19 cellular contexts compared by ENCODE assay signal in the genomic region with DNA sequence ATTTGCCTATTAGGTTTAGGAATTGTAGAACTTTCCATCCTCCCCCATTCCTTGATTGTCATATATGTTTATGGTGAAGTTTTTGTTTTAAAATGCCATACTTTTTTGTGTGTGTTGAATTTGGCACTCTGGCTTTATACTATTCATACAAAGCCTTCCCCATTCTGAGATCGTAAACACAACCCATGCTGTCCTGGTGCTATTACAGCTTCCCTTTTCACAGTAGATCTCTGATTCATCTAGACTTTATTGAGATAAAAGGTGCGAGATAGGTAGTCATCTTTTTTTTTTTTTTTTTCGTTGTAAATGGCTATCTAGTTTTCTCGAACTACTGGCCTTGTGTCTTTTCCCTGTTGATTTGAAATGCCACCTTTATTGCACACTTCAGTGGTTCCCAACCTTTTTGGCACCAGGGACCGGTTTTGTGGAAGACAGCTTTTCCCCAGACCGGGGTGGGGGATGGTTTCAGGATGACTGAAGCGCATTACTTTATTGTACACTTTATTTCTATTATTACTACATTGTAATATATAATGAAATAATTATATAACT.
DNase-seq lines count a peak whose midpoint lies in the region; ATAC-seq and TF ChIP-seq lines count a peak whose summit lies in the region.
"Had no signal": no experiment of that assay in that cellular context is flagged by ENCODE, and none has a peak within 500 bp of the region (broad histone marks: within the 10 kb centered on the region; RNA-seq: fewer than 3 reads in every experiment).

No MANE protein-coding gene starts in this region.

- no peaks in the 10 kb centered on the region for H3K27me3 ChIP-seq in OCI-LY1 (ENCODE audit: insufficient read depth, low read length)
- H3K27me3 ChIP-seq: esophagus muscularis mucosa, neural progenitor cell, spleen had no signal

- H3K9me3 ChIP-seq in OCI-LY1 (ENCODE audit: low read length) = no peaks in the 10 kb centered on the region
- H3K9me3 ChIP-seq: esophagus muscularis mucosa, psoas muscle, spleen, thoracic aorta had no signal

- no peaks in the 10 kb centered on the region for H3K9me2 ChIP-seq in OCI-LY1 (ENCODE audit: low read depth, low read length)

- peaks cover 34% of the 10 kb centered on the region for H3K4me1 Mint-ChIP-seq in activated CD4-positive, alpha-beta T cell treated with anti-CD3 and anti-CD28 coated beads for 36 hours
- H3K4me1 Mint-ChIP-seq in naive B cell = peaks cover 49 to 66% (median 65%) of the 10 kb centered on the region in 3 donors

- intact Hi-C loops in activated CD4-positive, alpha-beta T cell treated with anti-CD3 and anti-CD28 coated beads for 36 hours (cut with DNase I, micrococcal nuclease) = no loop called here

- H3K27me3 Mint-ChIP-seq in activated CD4-positive, alpha-beta T cell treated with anti-CD3 and anti-CD28 coated beads for 36 hours = no peaks in the 10 kb centered on the region
- H3K27me3 Mint-ChIP-seq in naive B cell = no peaks in the 10 kb centered on the region
- H3K27me3 Mint-ChIP-seq: CD4-positive, CD25-positive, alpha-beta regulatory T cell had no signal

- no peak for TF ChIP-seq CTCF in OCI-LY1 (IDR thresholded peaks at IDR 0.05; ENCODE audit: low read length)

- H3F3A ChIP-seq in OCI-LY1 (ENCODE audit: insufficient read depth, low read length) = no peaks in the 10 kb centered on the region

- H3K9me3 Mint-ChIP-seq in activated CD4-positive, alpha-beta T cell treated with anti-CD3 and anti-CD28 coated beads for 36 hours (ENCODE audit: low read depth) = no peaks in the 10 kb centered on the region
- no peaks in the 10 kb centered on the region for H3K9me3 Mint-ChIP-seq in naive B cell
- H3K9me3 Mint-ChIP-seq: CD4-positive, CD25-positive, alpha-beta regulatory T cell; neural progenitor cell had no signal

- no peaks in the 10 kb centered on the region for H4K20me1 ChIP-seq in OCI-LY1 (ENCODE audit: insufficient read depth, low read length)

- H2AFZ ChIP-seq in OCI-LY1 (ENCODE audit: low read length) = no peak overlapping the region
- H2AFZ ChIP-seq: GM23248, neural progenitor cell had no signal

- no peaks in the 10 kb centered on the region for H3K79me2 ChIP-seq in OCI-LY1 (ENCODE audit: insufficient read depth, low read length)

- POLR2A ChIA-PET in activated CD4-positive, alpha-beta T cell treated with anti-CD3 and anti-CD28 coated beads for 36 hours (lab: Charles Lee) = interaction anchor here (0.6 kb wide), 1 partner anchor 16 kb away, joined by 7 read pairs; no protein-coding TSS in a partner anchor

- peak overlapping the region; percentile 11; the same call in 1 of the 2 replicates for H3K4me2 ChIP-seq in OCI-LY1 (ENCODE audit: low read length)
- H3K4me2 ChIP-seq: neural progenitor cell had no signal

- no peak overlapping the region for H3K9ac ChIP-seq in OCI-LY1 (ENCODE audit: low read length)
- H3K9ac ChIP-seq: GM23248, neural progenitor cell had no signal

- no peak overlapping the region for H3K27ac Mint-ChIP-seq in activated CD4-positive, alpha-beta T cell treated with anti-CD3 and anti-CD28 coated beads for 36 hours
- H3K27ac Mint-ChIP-seq in naive B cell = peak overlapping the region in 4 of 6 donors; percentile 51 to 86 (median 76)
- H3K27ac Mint-ChIP-seq: neural progenitor cell had no signal

- DNase-seq in activated CD4-positive, alpha-beta T cell treated with anti-CD3 and anti-CD28 coated beads for 36 hours = no peak
- DNase-seq in activated CD4-positive, alpha-beta T cell treated with anti-CD3 and anti-CD28 coated beads for 1 hour = no peak
- DNase-seq in naive B cell (no peak), ecto neural progenitor cell (ENCODE audit: low spot score) (no peak)
- DNase-seq: activated naive CD4-positive, alpha-beta T cell treated with Interleukin-2 at 50 U/mL for 16 hours; anterior cingulate cortex; central memory CD4-positive, alpha-beta T cell; effector CD8-positive, alpha-beta T cell; psoas muscle had no signal

- peak; percentile 46 for ATAC-seq in activated CD4-positive, alpha-beta T cell treated with anti-CD3 and anti-CD28 coated beads for 36 hours
- ATAC-seq in GM18511 (IDR thresholded peaks at IDR 0.05; ENCODE audit: unreplicated experiment) = peak; percentile 56
- ATAC-seq in naive B cell (ENCODE audit: low read depth in 2 of 2) = peak; percentile 80 to 83
- ATAC-seq in SK-N-SH treated with all-trans-retinoic acid at 6 μM for 48 hours = no peak
- ATAC-seq in HG02759 (IDR thresholded peaks at IDR 0.05; ENCODE audit: unreplicated experiment) = no peak

- H3K36me3 Mint-ChIP-seq in activated CD4-positive, alpha-beta T cell treated with anti-CD3 and anti-CD28 coated beads for 36 hours (ENCODE audit: low read depth) = peaks cover 12% of the 10 kb centered on the region
- H3K36me3 Mint-ChIP-seq in naive B cell = peaks cover 0 to 5% of the 10 kb centered on the region in 2 donors
- H3K36me3 Mint-ChIP-seq: CD4-positive, CD25-positive, alpha-beta regulatory T cell had no signal

- no peak overlapping the region for H3K4me3 Mint-ChIP-seq in activated CD4-positive, alpha-beta T cell treated with anti-CD3 and anti-CD28 coated beads for 36 hours
- peak overlapping the region in 5 of 8 donors; percentile 13 to 56 (median 42) for H3K4me3 Mint-ChIP-seq in naive B cell
- H3K4me3 Mint-ChIP-seq: neural progenitor cell had no signal

- H3K27ac ChIP-seq in OCI-LY1 (ENCODE audit: low read depth, low read length, poor library complexity, severe bottlenecking) = no peak overlapping the region
- H3K27ac ChIP-seq: esophagus muscularis mucosa, GM23248, neural progenitor cell, psoas muscle, thoracic aorta had no signal

- H3K4me1 ChIP-seq in OCI-LY1 (ENCODE audit: insufficient read depth, low read length, severe bottlenecking) = peaks cover 17% of the 10 kb centered on the region

- no peaks in the 10 kb centered on the region for H3K36me3 ChIP-seq in OCI-LY1 (ENCODE audit: insufficient read depth, low read length)
- H3K36me3 ChIP-seq: esophagus muscularis mucosa, neural progenitor cell, thoracic aorta had no signal

- CTCF ChIA-PET in activated CD4-positive, alpha-beta T cell treated with anti-CD3 and anti-CD28 coated beads for 36 hours (lab: Charles Lee) = no interaction called here

- H3K4me3 ChIP-seq in OCI-LY1 (ENCODE audit: low read depth, low read length, poor library complexity, severe bottlenecking) = no peak overlapping the region
- H3K4me3 ChIP-seq: esophagus muscularis mucosa, GM23248, neural progenitor cell, psoas muscle, spleen, thoracic aorta had no signal

TF ChIP-seq in SK-N-SH treated with all-trans-retinoic acid at 6 μM for 48 hours, 23 proteins besides CTCF, POLR2A, EP300 and RAD21:
- TF ChIP-seq ISL1 (CRISPR knock-in tag; IDR thresholded peaks at IDR 0.05) (no peak), TCF4 (CRISPR knock-in tag; IDR thresholded peaks at IDR 0.05; ENCODE audit: borderline replicate concordance) (no peak), ZNF70 (CRISPR knock-in tag; IDR thresholded peaks at IDR 0.05) (no peak), ZNF565 (CRISPR knock-in tag; conservative IDR thresholded peaks at IDR 0.05; ENCODE audit: low read depth) (no peak), ARNTL (CRISPR knock-in tag; IDR thresholded peaks at IDR 0.05; ENCODE audit: borderline replicate concordance, low read depth) (no peak), ZFP30 (CRISPR knock-in tag; IDR thresholded peaks at IDR 0.05) (no peak), PPARA (CRISPR knock-in tag; IDR thresholded peaks at IDR 0.05; ENCODE audit: borderline replicate concordance) (no peak)
- TF ChIP-seq, protein P1, sequence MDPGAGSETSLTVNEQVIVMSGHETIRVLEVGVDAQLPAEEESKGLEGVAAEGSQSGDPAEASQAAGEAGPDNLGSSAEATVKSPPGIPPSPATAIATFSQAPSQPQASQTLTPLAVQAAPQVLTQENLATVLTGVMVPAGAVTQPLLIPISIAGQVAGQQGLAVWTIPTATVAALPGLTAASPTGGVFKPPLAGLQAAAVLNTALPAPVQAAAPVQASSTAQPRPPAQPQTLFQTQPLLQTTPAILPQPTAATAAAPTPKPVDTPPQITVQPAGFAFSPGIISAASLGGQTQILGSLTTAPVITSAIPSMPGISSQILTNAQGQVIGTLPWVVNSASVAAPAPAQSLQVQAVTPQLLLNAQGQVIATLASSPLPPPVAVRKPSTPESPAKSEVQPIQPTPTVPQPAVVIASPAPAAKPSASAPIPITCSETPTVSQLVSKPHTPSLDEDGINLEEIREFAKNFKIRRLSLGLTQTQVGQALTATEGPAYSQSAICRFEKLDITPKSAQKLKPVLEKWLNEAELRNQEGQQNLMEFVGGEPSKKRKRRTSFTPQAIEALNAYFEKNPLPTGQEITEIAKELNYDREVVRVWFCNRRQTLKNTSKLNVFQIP (CRISPR knock-in tag; IDR thresholded peaks at IDR 0.05; ENCODE audit: borderline replicate concordance, low read depth) = no peak
- TF ChIP-seq, protein P2, sequence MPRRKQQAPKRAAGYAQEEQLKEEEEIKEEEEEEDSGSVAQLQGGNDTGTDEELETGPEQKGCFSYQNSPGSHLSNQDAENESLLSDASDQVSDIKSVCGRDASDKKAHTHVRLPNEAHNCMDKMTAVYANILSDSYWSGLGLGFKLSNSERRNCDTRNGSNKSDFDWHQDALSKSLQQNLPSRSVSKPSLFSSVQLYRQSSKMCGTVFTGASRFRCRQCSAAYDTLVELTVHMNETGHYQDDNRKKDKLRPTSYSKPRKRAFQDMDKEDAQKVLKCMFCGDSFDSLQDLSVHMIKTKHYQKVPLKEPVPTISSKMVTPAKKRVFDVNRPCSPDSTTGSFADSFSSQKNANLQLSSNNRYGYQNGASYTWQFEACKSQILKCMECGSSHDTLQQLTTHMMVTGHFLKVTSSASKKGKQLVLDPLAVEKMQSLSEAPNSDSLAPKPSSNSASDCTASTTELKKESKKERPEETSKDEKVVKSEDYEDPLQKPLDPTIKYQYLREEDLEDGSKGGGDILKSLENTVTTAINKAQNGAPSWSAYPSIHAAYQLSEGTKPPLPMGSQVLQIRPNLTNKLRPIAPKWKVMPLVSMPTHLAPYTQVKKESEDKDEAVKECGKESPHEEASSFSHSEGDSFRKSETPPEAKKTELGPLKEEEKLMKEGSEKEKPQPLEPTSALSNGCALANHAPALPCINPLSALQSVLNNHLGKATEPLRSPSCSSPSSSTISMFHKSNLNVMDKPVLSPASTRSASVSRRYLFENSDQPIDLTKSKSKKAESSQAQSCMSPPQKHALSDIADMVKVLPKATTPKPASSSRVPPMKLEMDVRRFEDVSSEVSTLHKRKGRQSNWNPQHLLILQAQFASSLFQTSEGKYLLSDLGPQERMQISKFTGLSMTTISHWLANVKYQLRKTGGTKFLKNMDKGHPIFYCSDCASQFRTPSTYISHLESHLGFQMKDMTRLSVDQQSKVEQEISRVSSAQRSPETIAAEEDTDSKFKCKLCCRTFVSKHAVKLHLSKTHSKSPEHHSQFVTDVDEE (CRISPR knock-in tag; IDR thresholded peaks at IDR 0.05) = no peak

Comparison
In these comparisons a context has a peak if more than half of its experiments do, and no peak if none do; other contexts are left out.
1. ATAC-seq: peak in activated CD4-positive, alpha-beta T cell treated with anti-CD3 and anti-CD28 coated beads for 36 hours (single experiment), GM18511 (single experiment) and naive B cell (2 of 2); none in SK-N-SH treated with all-trans-retinoic acid at 6 μM for 48 hours (single experiment) and HG02759 (single experiment).